ENCODE assay signal across 27 cellular contexts in the genomic region with DNA sequence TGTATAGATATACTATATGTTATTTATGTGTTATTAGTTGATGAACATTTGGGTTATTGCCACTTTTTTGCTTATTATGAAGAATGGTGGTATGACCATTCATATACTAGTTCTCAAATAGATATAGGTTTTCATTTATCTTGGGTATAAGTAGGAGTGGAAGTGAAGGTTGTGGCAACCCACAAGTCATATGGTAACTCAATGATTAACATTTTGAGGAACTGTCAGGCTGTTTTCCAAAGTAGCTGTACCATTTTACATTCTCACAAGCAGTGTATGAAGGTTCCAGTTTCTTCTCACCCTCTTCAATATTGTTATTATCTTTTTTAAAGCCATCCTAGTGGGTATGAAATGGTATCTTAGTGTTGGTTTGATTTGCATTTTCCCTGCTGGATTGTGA. TPM values are rescaled to one million over a fixed set of nuclear protein-coding genes. Genes with fewer than 3 reads are reported as not detected.
DNase-seq lines count a peak whose midpoint lies in the region; ATAC-seq and TF ChIP-seq lines count a peak whose summit lies in the region.
"Had no signal": no experiment of that assay in that cellular context is flagged by ENCODE, and none has a peak within 500 bp of the region (broad histone marks: within the 10 kb centered on the region; RNA-seq: fewer than 3 reads in every experiment).

No MANE protein-coding gene starts in this region.

- H3K4me1 ChIP-seq in OCI-LY3 (ENCODE audit: low read length), result peaks cover 11% of the 10 kb centered on the region
- H3K4me1 ChIP-seq: BLaER1, tibial nerve had no signal

- no peak overlapping the region for H3K27ac ChIP-seq in OCI-LY3 (ENCODE audit: low read length)
- H3K27ac ChIP-seq: BLaER1, ovary, SK-N-MC, tibial nerve had no signal

- TF ChIP-seq CTCF in OCI-LY3 (IDR thresholded peaks at IDR 0.05; ENCODE audit: low read depth, low read length), result no peak

- H3K4me2 ChIP-seq in OCI-LY3 (ENCODE audit: low read length), result 0 out of 2 replicates have a peak overlapping the region, but pooled peaks have one; percentile 5
- H3K4me2 ChIP-seq: BLaER1 had no signal

- peaks cover 9% of the 10 kb centered on the region; the same call in 1 of the 2 replicates for H3K9me3 ChIP-seq in OCI-LY3 (ENCODE audit: insufficient read depth, low read length)
- H3K9me3 ChIP-seq: ovary, tibial nerve had no signal

- H4K20me1 ChIP-seq in OCI-LY3 (ENCODE audit: insufficient read depth, low read length), result no peaks in the 10 kb centered on the region
- H4K20me1 ChIP-seq: BLaER1 had no signal

- ATAC-seq in GM18870 (IDR thresholded peaks at IDR 0.05; ENCODE audit: unreplicated experiment) (peak; percentile 78), HG02759 (IDR thresholded peaks at IDR 0.05; ENCODE audit: unreplicated experiment) (peak; percentile 53), HG03378 (IDR thresholded peaks at IDR 0.05; ENCODE audit: unreplicated experiment) (peak; percentile 91), HG02798 (IDR thresholded peaks at IDR 0.05; ENCODE audit: poor library complexity, unreplicated experiment) (no peak)
- ATAC-seq: activated T-helper 17 cell treated with anti-CD3 and anti-CD28 coated beads, Interleukin-2, amount 50 U/mL, for 72 hours; esophagus mucosa; left lobe of liver; PC-3 had no signal

- no peaks in the 10 kb centered on the region for H3K27me3 ChIP-seq in OCI-LY3 (ENCODE audit: low read depth, low read length)
- H3K27me3 ChIP-seq: BLaER1, ovary, tibial nerve had no signal

- no peak overlapping the region for H3K9ac ChIP-seq in OCI-LY3 (ENCODE audit: low read length)
- H3K9ac ChIP-seq: BLaER1 had no signal

- H3K36me3 ChIP-seq in OCI-LY3 (replicated peaks; ENCODE audit: low read depth, low read length), result no peaks in the 10 kb centered on the region
- H3K36me3 ChIP-seq: BLaER1, ovary, tibial nerve had no signal

- H2AFZ ChIP-seq in OCI-LY3 (ENCODE audit: low read depth, low read length), result no peak overlapping the region

- DNase-seq in A172 (ENCODE audit: low spot score) (no peak), activated gamma-delta T cell (lab: John Stamatoyannopoulos, UW) (no peak)
- DNase-seq in activated naive CD4-positive, alpha-beta T cell treated with Interleukin-2 at 50 U/mL for 16 hours, result no peak
- DNase-seq: activated CD4-positive, alpha-beta memory T cell treated with anti-CD3 and anti-CD28 coated beads, Interleukin-2, amount 10 ng/mL, durations not matched to agents 7 days and 5 days; activated CD4-positive, alpha-beta T cell treated with anti-CD3 and anti-CD28 coated beads for 1 hour; amniotic stem cell; EL; Karpas-422; mesendoderm; NCI-H1048; NCI-H1694; NCI-H510A; ovary; PC-3; stimulated activated CD4-positive, alpha-beta T cell treated with anti-CD3 and anti-CD28 coated beads, Interleukin-15, amount 100 ng/mL, for 24 hours; stimulated activated CD4-positive, alpha-beta T cell treated with anti-CD3 and anti-CD28 coated beads, Interleukin-4, amount 100 ng/mL, for 4 hours had no signal

- no peak overlapping the region for H3K4me3 ChIP-seq in OCI-LY3 (ENCODE audit: low read length)
- H3K4me3 ChIP-seq: BLaER1, ovary, SK-N-MC, tibial nerve had no signal

- H3K79me2 ChIP-seq in OCI-LY3 (ENCODE audit: low read length), result no peaks in the 10 kb centered on the region

RNA-seq across cellular contexts. Expression of a gene that starts 19.0 kb away (rescaled TPM):
- total RNA-seq in A172 (2014; rRNA removed; shearing (Covaris generic)), result 5.1 and 6.3 TPM in 2 replicates
- total RNA-seq: activated CD4-positive, alpha-beta memory T cell treated with anti-CD3 and anti-CD28 coated beads, Interleukin-2, amount 10 ng/mL, durations not matched to agents 7 days and 5 days; activated T-helper 17 cell treated with anti-CD3 and anti-CD28 coated beads, Interleukin-2, amount 50 U/mL, for 72 hours had no signal
